ENCODE assay signal across 8 cellular contexts in the genomic region with DNA sequence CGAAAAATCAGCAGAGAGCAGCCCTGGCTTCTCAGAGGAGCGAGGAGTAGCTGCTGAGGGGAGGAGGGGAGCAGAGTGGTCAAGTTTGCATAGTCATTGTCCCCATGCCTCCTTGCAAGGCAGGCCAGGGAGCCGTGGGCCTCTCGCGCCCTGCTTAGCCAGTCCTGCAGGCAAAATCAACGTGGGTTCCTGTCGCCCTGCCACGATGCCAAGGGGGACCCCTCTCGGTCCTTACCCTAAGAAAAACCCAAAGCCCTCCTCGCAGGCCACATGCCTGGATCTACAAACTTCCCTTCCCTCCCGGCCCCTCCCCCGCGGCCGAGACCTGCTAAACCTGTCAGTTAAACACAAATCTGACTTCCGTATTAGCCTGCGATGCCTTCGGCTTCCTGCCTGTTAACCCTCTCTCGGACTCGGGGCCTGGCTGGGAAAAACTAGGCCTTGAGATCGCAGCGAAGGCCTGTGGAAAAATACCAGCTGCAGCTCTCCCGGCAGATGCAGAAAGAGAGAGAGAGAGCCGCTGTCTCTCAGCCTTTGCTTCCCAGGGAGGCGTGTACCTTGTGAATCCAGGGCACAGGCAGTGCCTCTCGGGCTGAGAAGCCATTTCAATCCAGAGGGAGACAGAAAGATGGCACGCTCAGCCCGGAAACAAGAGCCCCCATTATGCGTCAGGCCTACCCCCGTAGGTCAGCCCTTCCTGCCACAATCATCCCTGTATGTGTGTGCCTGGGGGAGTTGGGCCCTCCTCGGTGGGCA. TPM values are rescaled to one million over a fixed set of nuclear protein-coding genes. Genes with fewer than 3 reads are reported as not detected.
DNase-seq lines count a peak whose midpoint lies in the region; ATAC-seq and TF ChIP-seq lines count a peak whose summit lies in the region.

No MANE protein-coding gene starts in this region.

- WGBS in transverse colon (ENCODE audit: low coverage in 1 of 2), 2 donors, result 0 to 4% methylated on average over 1 to 30 of the region's 30 CpGs

- H4K20me1 ChIP-seq in Loucy (ENCODE audit: insufficient read depth, low read length, poor library complexity, severe bottlenecking), result peaks cover 20% of the 10 kb centered on the region

- peak; percentile 40 for ATAC-seq in GM21717 (IDR thresholded peaks at IDR 0.05; ENCODE audit: unreplicated experiment)

- H3K79me2 ChIP-seq in Loucy (ENCODE audit: insufficient read depth, low read length), result peaks cover 55% of the 10 kb centered on the region

- no peak overlapping the region for H2AFZ ChIP-seq in Loucy (ENCODE audit: low read length)

- no peaks in the 10 kb centered on the region for H3K36me3 ChIP-seq in Loucy (ENCODE audit: insufficient read depth, low read length)
- H3K36me3 ChIP-seq in SK-N-MC (ENCODE audit: insufficient read depth, low read length), result peaks cover 3% of the 10 kb centered on the region; the same call in 1 of the 2 replicates
- H3K36me3 ChIP-seq in transverse colon, result no peaks in the 10 kb centered on the region

- intact Hi-C loops in cardiac septum (cut with DNase I) (loop anchor here (5.0 kb wide), 1 partner anchor 80 kb away; no protein-coding TSS in a partner anchor), posterior cingulate gyrus (cut with DNase I) (loop anchor here (2.0 kb wide), 1 partner anchor 39 kb away; no protein-coding TSS in a partner anchor), transverse colon (cut with DNase I; ENCODE audit: low total_unique reads) (loop anchor here (5.0 kb wide), 1 partner anchor 40 kb away; no protein-coding TSS in a partner anchor)

- H3K9me2 ChIP-seq in Loucy (replicated peaks; ENCODE audit: low read depth, low read length), result no peaks in the 10 kb centered on the region

- peak; percentile 54 for DNase-seq in DMS114 treated with DMSO at 0.1 percent for 48 hours (lab: John Stamatoyannopoulos, UW; ENCODE audit: unreplicated experiment)
- no peak for DNase-seq in SK-N-MC (ENCODE audit: low read depth, low spot score)
- DNase-seq in activated naive CD8-positive, alpha-beta T cell treated with anti-CD3 and anti-CD28 coated beads for 36 hours, result peak; percentile 72
- DNase-seq in cardiac septum (ENCODE audit: low spot score), result peak; percentile 92
- peak; percentile 73 to 97 (median 83) for DNase-seq in posterior cingulate gyrus
- DNase-seq in transverse colon, result peak; percentile 94

- no peaks in the 10 kb centered on the region for H3K27me3 Mint-ChIP-seq in activated naive CD8-positive, alpha-beta T cell treated with anti-CD3 and anti-CD28 coated beads for 36 hours

- peak overlapping the region; percentile 97 for H3K27ac Mint-ChIP-seq in activated naive CD8-positive, alpha-beta T cell treated with anti-CD3 and anti-CD28 coated beads for 36 hours

- H3K9ac ChIP-seq in Loucy (ENCODE audit: low read depth, low read length, poor library complexity, severe bottlenecking), result peak overlapping the region; percentile 99
- peak overlapping the region; percentile 84 for H3K9ac ChIP-seq in SK-N-MC (ENCODE audit: insufficient read length)

- H3K27me3 ChIP-seq in Loucy (ENCODE audit: insufficient read depth, low read length, poor library complexity, severe bottlenecking) (no peaks in the 10 kb centered on the region), transverse colon (no peaks in the 10 kb centered on the region)

- H3K4me3 ChIP-seq in Loucy (ENCODE audit: low read length, poor library complexity, severe bottlenecking) (peak overlapping the region; percentile 85), SK-N-MC (no peak overlapping the region), transverse colon (peak overlapping the region in 1 of 4 donors; percentile 33)

- no peak for TF ChIP-seq POLR2A in transverse colon (IDR thresholded peaks at IDR 0.05)

- H3K9me3 Mint-ChIP-seq in activated naive CD8-positive, alpha-beta T cell treated with anti-CD3 and anti-CD28 coated beads for 36 hours, result no peaks in the 10 kb centered on the region

- peaks cover 38% of the 10 kb centered on the region for H3K4me1 Mint-ChIP-seq in activated naive CD8-positive, alpha-beta T cell treated with anti-CD3 and anti-CD28 coated beads for 36 hours

- in situ Hi-C loops in transverse colon (cut with MboI; ENCODE audit: low pct_ligation_motif_present in 1 of 4, low pct_unique_long_range_greater_than_20kb in 1 of 4, low sequenced_read_pairs in 3 of 4), result no loop called here

- peak overlapping the region; percentile 94 for H3K4me2 ChIP-seq in Loucy (ENCODE audit: low read depth, low read length, poor library complexity, severe bottlenecking)

- no peak for TF ChIP-seq EP300 in transverse colon (IDR thresholded peaks at IDR 0.05; ENCODE audit: low read depth)

- no peaks in the 10 kb centered on the region for H3K9me3 ChIP-seq in Loucy (ENCODE audit: insufficient read depth, low read depth, low read length)
- H3K9me3 ChIP-seq in SK-N-MC (ENCODE audit: low read depth, low read length), result no peaks in the 10 kb centered on the region
- no peaks in the 10 kb centered on the region for H3K9me3 ChIP-seq in transverse colon

- H3F3A ChIP-seq in Loucy (ENCODE audit: low read depth), result no peaks in the 10 kb centered on the region

- H3K36me3 Mint-ChIP-seq in activated naive CD8-positive, alpha-beta T cell treated with anti-CD3 and anti-CD28 coated beads for 36 hours, result peaks cover 22% of the 10 kb centered on the region

- H3K4me3 Mint-ChIP-seq in activated naive CD8-positive, alpha-beta T cell treated with anti-CD3 and anti-CD28 coated beads for 36 hours, result peak overlapping the region; percentile 95

- H3K27ac ChIP-seq in SK-N-MC (peak overlapping the region; percentile 93), transverse colon (peak overlapping the region; percentile 99 to 100 (median 100))

- TF ChIP-seq CTCF in Loucy (conservative IDR thresholded peaks at IDR 0.05; ENCODE audit: low read length) (no peak), transverse colon (IDR thresholded peaks at IDR 0.05) (peak in 1 of 5 experiments; percentile 6)

- H3K4me1 ChIP-seq in Loucy (ENCODE audit: insufficient read depth, low read length, poor library complexity, severe bottlenecking) (peaks cover 66% of the 10 kb centered on the region), transverse colon (peaks cover 84 to 95% (median 89%) of the 10 kb centered on the region in 4 donors)

RNA-seq across cellular contexts. Expression of gene ZMYND8, which starts 1.0 kb away (rescaled TPM):
- 10 to 100 TPM; 28.8 to 29.8 TPM for total RNA-seq in activated naive CD8-positive, alpha-beta T cell treated with anti-CD3 and anti-CD28 coated beads for 36 hours
- total RNA-seq in cardiac septum (25.7 TPM), transverse colon (10 to 100 TPM; 41.6 to 79.4 (median 60.7) TPM)
